ENCODE assay signal across 27 cellular contexts in the genomic region with DNA sequence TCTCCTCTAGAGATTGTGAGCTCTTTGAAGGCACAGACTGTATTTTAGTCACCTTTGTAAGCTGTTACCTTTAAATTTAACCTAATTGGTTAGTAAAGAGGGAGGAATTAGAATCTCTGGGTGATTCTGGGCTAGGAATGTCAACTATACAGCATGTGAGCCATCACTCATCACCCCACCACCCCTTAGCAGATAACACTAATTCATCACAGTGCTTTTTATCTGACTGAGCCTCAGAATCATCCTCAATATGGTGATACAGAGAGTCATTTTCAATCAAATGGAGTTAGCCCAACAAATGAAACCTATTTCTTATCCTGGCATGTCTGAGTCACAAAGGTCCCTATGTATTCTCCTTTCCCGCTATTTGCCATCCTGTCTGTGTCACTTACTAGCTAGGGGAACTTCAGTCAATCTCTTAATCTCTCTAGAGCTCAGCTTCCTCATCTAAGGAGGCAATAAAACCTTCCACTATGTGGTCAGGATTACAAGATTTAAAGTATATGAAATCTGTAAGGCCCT. TPM values are rescaled to one million over a fixed set of nuclear protein-coding genes. Genes with fewer than 3 reads are reported as not detected.
"Had no signal": no experiment of that assay in that cellular context is flagged by ENCODE, and none has a peak within 500 bp of the region (broad histone marks: within the 10 kb centered on the region; RNA-seq: fewer than 3 reads in every experiment).

No MANE protein-coding gene starts in this region.

- H3K36me3 ChIP-seq: breast epithelium, colonic mucosa, esophagus squamous epithelium, gastrocnemius medialis, neutrophil, ovary, right atrium auricular region, tibial artery had no signal

- H3K27ac ChIP-seq: breast epithelium, colonic mucosa, esophagus squamous epithelium, gastrocnemius medialis, neutrophil, ovary, psoas muscle, right atrium auricular region, tibial artery had no signal

- H3K9me3 ChIP-seq: breast epithelium, colonic mucosa, esophagus squamous epithelium, gastrocnemius medialis, neutrophil, ovary, psoas muscle, right atrium auricular region, tibial artery had no signal

- H3K27me3 ChIP-seq: breast epithelium, colonic mucosa, gastrocnemius medialis, ovary, right atrium auricular region had no signal

- H3K4me1 ChIP-seq: breast epithelium, colonic mucosa, gastrocnemius medialis, psoas muscle, right atrium auricular region, tibial artery had no signal

- ATAC-seq: gastrocnemius medialis; left cardiac atrium; natural killer cell; psoas muscle; stimulated activated naive CD8-positive, alpha-beta T cell treated with anti-CD3 and anti-CD28 coated beads, Interleukin-15, Interleukin-2, amounts not matched to agents 100 U/mL and 50 U/mL, for 24 hours; WTC11 had no signal

- H3K4me3 ChIP-seq: breast epithelium, colonic mucosa, esophagus squamous epithelium, gastrocnemius medialis, ovary, psoas muscle, right atrium auricular region, tibial artery had no signal

- DNase-seq: activated CD4-positive, alpha-beta T cell treated with anti-CD3 and anti-CD28 coated beads, Interleukin-2, amount 50 U/mL, for 48 hours; activated naive CD4-positive, alpha-beta T cell treated with anti-CD3 and anti-CD28 coated beads for 36 hours; activated naive CD8-positive, alpha-beta T cell treated with anti-CD3 and anti-CD28 coated beads, Interleukin-2, amount 10 ng/mL, durations not matched to agents 7 days and 5 days; activated T-cell treated with anti-CD3 and anti-CD28 coated beads, Interleukin-2, amount 50 U/mL, for 48 hours; amniotic stem cell; colonic mucosa; esophagus squamous epithelium; gastrocnemius medialis; hypothalamus; left cardiac atrium; midbrain; natural killer cell; ovary; psoas muscle; stimulated activated CD4-positive, alpha-beta T cell treated with anti-CD3 and anti-CD28 coated beads, Interleukin-12 subunit alpha, Interleukin-12 subunit beta, amount 100 ng/mL, for 4 hours; stimulated activated CD4-positive, alpha-beta T cell treated with anti-CD3 and anti-CD28 coated beads, Interleukin-4, amount 100 ng/mL, for 4 hours; stimulated activated naive CD8-positive, alpha-beta T cell treated with anti-CD3 and anti-CD28 coated beads, Interleukin-15, Interleukin-2, amounts not matched to agents 100 U/mL and 50 U/mL, for 24 hours; T-helper 9 cell; tibial artery had no signal

RNA-seq across cellular contexts. Expression of gene KCNJ10, which starts 13.3 kb away (rescaled TPM):
- total RNA-seq: activated naive CD4-positive, alpha-beta T cell treated with anti-CD3 and anti-CD28 coated beads for 36 hours; activated naive CD8-positive, alpha-beta T cell treated with anti-CD3 and anti-CD28 coated beads, Interleukin-2, amount 10 ng/mL, durations not matched to agents 7 days and 5 days; gastrocnemius medialis; natural killer cell; subcutaneous adipose tissue; T-helper 1 cell treated with Interleukin-12 subunit alpha and Interleukin-12 subunit beta and Interleukin-4 antibody, amounts not matched to agents 30 ng/mL and 1 ng/mL, for 36 hours; ureter had no signal

RNA-seq across cellular contexts. Expression of gene KCNJ9, which starts 24.6 kb away (rescaled TPM):
- total RNA-seq: activated naive CD4-positive, alpha-beta T cell treated with anti-CD3 and anti-CD28 coated beads for 36 hours; activated naive CD8-positive, alpha-beta T cell treated with anti-CD3 and anti-CD28 coated beads, Interleukin-2, amount 10 ng/mL, durations not matched to agents 7 days and 5 days; breast epithelium; esophagus squamous epithelium; gastrocnemius medialis; liver; natural killer cell; ovary; psoas muscle; subcutaneous adipose tissue; T-helper 1 cell treated with Interleukin-12 subunit alpha and Interleukin-12 subunit beta and Interleukin-4 antibody, amounts not matched to agents 30 ng/mL and 1 ng/mL, for 36 hours; ureter had no signal
- polyA plus RNA-seq: liver had no signal

RNA-seq across cellular contexts. Expression of gene ATP1A2, which starts 58.9 kb away (rescaled TPM):
- total RNA-seq: activated naive CD4-positive, alpha-beta T cell treated with anti-CD3 and anti-CD28 coated beads for 36 hours; activated naive CD8-positive, alpha-beta T cell treated with anti-CD3 and anti-CD28 coated beads, Interleukin-2, amount 10 ng/mL, durations not matched to agents 7 days and 5 days; natural killer cell; T-helper 1 cell treated with Interleukin-12 subunit alpha and Interleukin-12 subunit beta and Interleukin-4 antibody, amounts not matched to agents 30 ng/mL and 1 ng/mL, for 36 hours had no signal
